ENCODE assay signal across 9 cellular contexts in the genomic region with DNA sequence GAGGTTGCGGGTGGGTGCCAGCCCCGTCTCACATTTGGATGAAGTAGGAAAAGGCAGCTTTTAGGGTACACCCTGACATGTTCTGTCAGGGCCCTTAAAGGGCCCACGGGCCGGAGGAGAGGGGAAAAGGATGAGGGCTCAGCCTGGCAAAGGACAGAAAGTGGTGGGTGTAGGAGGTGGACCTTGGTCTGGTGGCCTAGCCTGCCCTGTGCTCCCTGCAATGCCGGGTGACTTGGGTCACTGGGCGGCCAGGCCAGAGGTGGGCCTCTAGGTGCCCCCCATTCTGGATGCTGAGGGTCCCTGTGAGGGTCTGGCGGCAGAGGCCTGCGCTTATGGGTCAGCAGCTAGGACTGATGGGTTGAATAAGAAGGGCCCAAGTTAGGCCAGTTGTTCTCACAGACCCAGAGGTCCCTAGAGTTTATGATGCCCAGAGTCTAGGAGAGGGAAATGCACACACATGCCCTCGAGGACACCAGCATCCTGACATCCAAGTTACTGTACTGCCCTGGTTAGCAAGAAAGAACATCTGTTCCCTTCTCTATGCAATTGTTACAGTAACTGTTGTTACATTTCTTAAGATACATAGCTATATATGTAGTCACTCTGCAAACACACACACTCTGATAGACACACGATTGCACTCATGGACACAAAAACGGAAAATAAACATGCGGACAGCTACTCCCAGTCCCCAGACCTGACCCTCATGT. TPM values are rescaled to one million over a fixed set of nuclear protein-coding genes. Genes with fewer than 3 reads are reported as not detected.
DNase-seq lines count a peak whose midpoint lies in the region; ATAC-seq and TF ChIP-seq lines count a peak whose summit lies in the region.
"Had no signal": no experiment of that assay in that cellular context is flagged by ENCODE, and none has a peak within 500 bp of the region (broad histone marks: within the 10 kb centered on the region; RNA-seq: fewer than 3 reads in every experiment).

No MANE protein-coding gene starts in this region.

- H3K4me1 ChIP-seq in DOHH2 (ENCODE audit: control insufficient read depth, low read length) (peaks cover 17% of the 10 kb centered on the region), RWPE2 (ENCODE audit: insufficient read depth, poor library complexity, severe bottlenecking) (peaks cover 6% of the 10 kb centered on the region), esophagus squamous epithelium (peaks cover 7 to 51% (median 10%) of the 10 kb centered on the region in 3 donors)

- peak overlapping the region; percentile 94 for H3K27ac Mint-ChIP-seq in progenitor cell of endocrine pancreas

- peaks cover 19% of the 10 kb centered on the region for H3K27me3 Mint-ChIP-seq in progenitor cell of endocrine pancreas

- TF ChIP-seq CTCF in DOHH2 (IDR thresholded peaks at IDR 0.05; ENCODE audit: low read depth, low read length, poor library complexity, severe bottlenecking) (no peak), RWPE2 (IDR thresholded peaks at IDR 0.05; ENCODE audit: poor library complexity, severe bottlenecking) (no peak), esophagus squamous epithelium (IDR thresholded peaks at IDR 0.05) (no peak), progenitor cell of endocrine pancreas (IDR thresholded peaks at IDR 0.05; ENCODE audit: unreplicated experiment) (no peak)

- H3K4me3 ChIP-seq in DOHH2 (ENCODE audit: low read length): peak overlapping the region; percentile 94
- peak overlapping the region; percentile 68 for H3K4me3 ChIP-seq in RWPE2 (ENCODE audit: severe bottlenecking)
- peak overlapping the region; percentile 64 to 96 (median 82) for H3K4me3 ChIP-seq in esophagus squamous epithelium

- peak overlapping the region; percentile 87 for H3K4me3 Mint-ChIP-seq in progenitor cell of endocrine pancreas (ENCODE audit: low read depth)

- H3K4me2 ChIP-seq in DOHH2 (ENCODE audit: low read length): peak overlapping the region; percentile 98

- H3K27me3 ChIP-seq in DOHH2 (ENCODE audit: control insufficient read depth, low read length): no peaks in the 10 kb centered on the region
- no peaks in the 10 kb centered on the region for H3K27me3 ChIP-seq in RWPE2 (ENCODE audit: insufficient read depth, poor library complexity, severe bottlenecking)
- no peaks in the 10 kb centered on the region for H3K27me3 ChIP-seq in esophagus squamous epithelium

- H3K36me3 Mint-ChIP-seq in progenitor cell of endocrine pancreas (ENCODE audit: insufficient read depth): peaks cover 1% of the 10 kb centered on the region

- intact Hi-C loops in esophagus squamous epithelium (cut with DNase I): no loop called here

- H3K9me3 ChIP-seq in DOHH2 (ENCODE audit: control insufficient read depth, insufficient read depth, low read length) (no peaks in the 10 kb centered on the region), RWPE2 (ENCODE audit: severe bottlenecking) (no peaks in the 10 kb centered on the region), esophagus squamous epithelium (no peaks in the 10 kb centered on the region)

- H3F3A ChIP-seq in DOHH2 (ENCODE audit: control insufficient read depth, insufficient read depth): peaks cover 11% of the 10 kb centered on the region

- TF ChIP-seq POLR2A in esophagus squamous epithelium (IDR thresholded peaks at IDR 0.05): no peak

- no peaks in the 10 kb centered on the region for H3K9me3 Mint-ChIP-seq in progenitor cell of endocrine pancreas (ENCODE audit: low read depth)

- whole genome bisulfite sequencing in esophagus squamous epithelium, 2 donors: 36 to 41% methylated on average over 10 to 11 of the region's 12 CpGs

- H3K9me2 ChIP-seq in DOHH2 (replicated peaks; ENCODE audit: control insufficient read depth, low read length): no peaks in the 10 kb centered on the region

- H3K79me2 ChIP-seq in DOHH2 (ENCODE audit: control insufficient read depth, low read length): peaks cover 9% of the 10 kb centered on the region

- H3K36me3 ChIP-seq in DOHH2 (ENCODE audit: control insufficient read depth, low read length) (no peaks in the 10 kb centered on the region), RWPE2 (ENCODE audit: low read depth) (0 out of 2 replicates have a peak, but pooled peaks cover 8% of the 10 kb centered on the region), esophagus squamous epithelium (peaks cover 0 to 32% (median 0%) of the 10 kb centered on the region in 3 donors)

- H4K20me1 ChIP-seq in DOHH2 (ENCODE audit: control insufficient read depth, insufficient read depth, low read depth, low read length): no peaks in the 10 kb centered on the region

- H3K27ac ChIP-seq in DOHH2 (ENCODE audit: low read depth, low read length): peak overlapping the region; percentile 80
- peak overlapping the region; percentile 66 for H3K27ac ChIP-seq in RWPE2 (ENCODE audit: poor library complexity, severe bottlenecking)
- peak overlapping the region; percentile 90 to 93 (median 90) for H3K27ac ChIP-seq in esophagus squamous epithelium

- ATAC-seq in RWPE2 (ENCODE audit: low read depth) (no peak), HG02973 (IDR thresholded peaks at IDR 0.05; ENCODE audit: unreplicated experiment) (no peak)

- DNase-seq in RWPE2 (ENCODE audit: low spot score) (no peak), esophagus squamous epithelium (lab: John Stamatoyannopoulos, UW) (no peak), progenitor cell of endocrine pancreas (ENCODE audit: low spot score, unreplicated experiment) (no peak), NCI-H1694 treated with DMSO at 0.1 percent for 48 hours (lab: John Stamatoyannopoulos, UW) (no peak), CD1c-positive myeloid dendritic cell (ENCODE audit: extremely low spot score) (no peak)
- no peak for DNase-seq in stimulated activated CD4-positive, alpha-beta T cell treated with anti-CD3 and anti-CD28 coated beads, Interleukin-15, amount 100 ng/mL, for 24 hours

- peaks cover 8% of the 10 kb centered on the region for H3K4me1 Mint-ChIP-seq in progenitor cell of endocrine pancreas (ENCODE audit: low read depth)

RNA-seq across cellular contexts. Expression of a gene that starts 12.5 kb away (rescaled TPM):
- 10 to 100 TPM; 44.8 to 80.6 (median 54.5) TPM for total RNA-seq in esophagus squamous epithelium
- total RNA-seq in progenitor cell of endocrine pancreas: not detected in 2 replicates

RNA-seq across cellular contexts. Expression of a gene that starts 30.6 kb away (rescaled TPM):
- total RNA-seq in esophagus squamous epithelium (10 to 100 TPM; 12.0 to 22.1 (median 13.8) TPM), progenitor cell of endocrine pancreas (37.4 and 37.6 TPM in 2 replicates)

RNA-seq across cellular contexts. Expression of a gene that starts 45.1 kb away (rescaled TPM):
- not detected for total RNA-seq in esophagus squamous epithelium
- not detected in 2 replicates for total RNA-seq in progenitor cell of endocrine pancreas
- total RNA-seq: T-helper 2 cell treated with Interferon-gamma antibody and Interleukin-4, amounts not matched to agents 100 ng/mL and 5 ng/mL, for 36 hours had no signal

RNA-seq across cellular contexts. Expression of a gene that starts 51.2 kb away (rescaled TPM):
- total RNA-seq in esophagus squamous epithelium (1,000 to 10,000 TPM; 1,705 to 2,735 (median 2,064) TPM), progenitor cell of endocrine pancreas (1,813 and 1,855 TPM in 2 replicates)

Comparison
In these comparisons a context has a peak if more than half of its experiments do, and no peak if none do; other contexts are left out.
1. RNA of a gene that starts 12.5 kb away (total RNA-seq): 44.8 to 80.6 TPM in esophagus squamous epithelium; not detected in progenitor cell of endocrine pancreas; every median in the first group is over 10 times any median in the second.
2. Peak in every context shown above with its lines, with median percentiles within 50 percentile points of each other: H3K27ac ChIP-seq and H3K4me3 ChIP-seq.